In genomic region chr6:6564154-6564553, GRCh38 we compare ENCODE assay signal across 23 cellular contexts. TPM values are rescaled to one million over a fixed set of nuclear protein-coding genes. Genes with fewer than 3 reads are reported as not detected.
"Had no signal": no experiment of that assay in that cellular context is flagged by ENCODE, and none has a peak within 500 bp of the region (broad histone marks: within the 10 kb centered on the region; RNA-seq: fewer than 3 reads in every experiment).

No MANE protein-coding gene starts in this region.

- H3K4me1 ChIP-seq: breast epithelium, esophagus muscularis mucosa, heart right ventricle, neural progenitor cell, right atrium auricular region, tibial nerve had no signal

- H3K4me3 Mint-ChIP-seq: activated B cell treated with CpG ODN at 0.5 μM for 24 hours; dendritic cell treated with granulocyte-macrophage colony-stimulating factor and Interleukin-4, amounts not matched to agents 40 ng/mL and 50 ng/mL, for 4 days; naive thymus-derived CD4-positive, alpha-beta T cell; neural progenitor cell; T-cell; T-helper 2 cell treated with Interferon-gamma antibody and Interleukin-4, amounts not matched to agents 5 μg/mL and 100 μg/mL, for 36 hours had no signal

- H3K4me3 ChIP-seq: breast epithelium, esophagus muscularis mucosa, heart right ventricle, neural progenitor cell, right atrium auricular region, smooth muscle cell, tibial nerve had no signal

- ATAC-seq: heart right ventricle; naive thymus-derived CD4-positive, alpha-beta T cell; T-cell had no signal

- H3K36me3 ChIP-seq: breast epithelium, esophagus muscularis mucosa, heart right ventricle, neural progenitor cell, right atrium auricular region, tibial nerve had no signal

- H3K27ac ChIP-seq: breast epithelium, esophagus muscularis mucosa, heart right ventricle, neural progenitor cell, right atrium auricular region, tibial nerve had no signal

- H3K9me3 Mint-ChIP-seq: activated B cell treated with CpG ODN at 0.5 μM for 24 hours, T-cell had no signal

- H3K9me3 ChIP-seq: breast epithelium, esophagus muscularis mucosa, heart right ventricle, right atrium auricular region had no signal

- H3K27me3 Mint-ChIP-seq: activated B cell treated with CpG ODN at 0.5 μM for 24 hours; dendritic cell treated with granulocyte-macrophage colony-stimulating factor and Interleukin-4, amounts not matched to agents 40 ng/mL and 50 ng/mL, for 4 days had no signal

- DNase-seq: activated B cell treated with CpG ODN at 0.5 μM for 24 hours; activated T-cell treated with anti-CD3 and anti-CD28 coated beads, Interleukin-2, amount 50 U/mL, for 1 hour; central memory CD4-positive, alpha-beta T cell; foreskin melanocyte; heart right ventricle; midbrain; naive thymus-derived CD4-positive, alpha-beta T cell; occipital lobe; stimulated activated CD4-positive, alpha-beta T cell treated with anti-CD3 and anti-CD28 coated beads, Interleukin-2, amount 100 ng/mL, for 48 hours; T-cell had no signal

- H3K36me3 Mint-ChIP-seq: neural progenitor cell, T-cell had no signal

- H3K27ac Mint-ChIP-seq: activated B cell treated with CpG ODN at 0.5 μM for 24 hours; activated T-helper 2 cell treated with anti-CD3 and anti-CD28 coated beads, Interferon-gamma antibody, Interleukin-2, Interleukin-4, amounts not matched to agents 10 μg/mL and 5 μg/mL and 100 μg/mL, durations not matched to agents 14 hours and 24 hours and 36 hours; dendritic cell treated with granulocyte-macrophage colony-stimulating factor and Interleukin-4, amounts not matched to agents 40 ng/mL and 50 ng/mL, for 4 days; neural progenitor cell; T-cell; T-helper 2 cell treated with Interferon-gamma antibody and Interleukin-4, amounts not matched to agents 5 μg/mL and 100 μg/mL, for 36 hours had no signal

- H3K27me3 ChIP-seq: heart right ventricle, neural progenitor cell, right atrium auricular region, tibial nerve had no signal

RNA-seq across cellular contexts. Expression of gene LY86, which starts 24.4 kb away (rescaled TPM):
- total RNA-seq: glomerular endothelial cell, kidney epithelial cell, pulmonary artery endothelial cell, SK-MEL-5, smooth muscle cell had no signal
- polyA plus RNA-seq: smooth muscle cell had no signal
